ENCODE assay signal across 19 cellular contexts in the genomic region with DNA sequence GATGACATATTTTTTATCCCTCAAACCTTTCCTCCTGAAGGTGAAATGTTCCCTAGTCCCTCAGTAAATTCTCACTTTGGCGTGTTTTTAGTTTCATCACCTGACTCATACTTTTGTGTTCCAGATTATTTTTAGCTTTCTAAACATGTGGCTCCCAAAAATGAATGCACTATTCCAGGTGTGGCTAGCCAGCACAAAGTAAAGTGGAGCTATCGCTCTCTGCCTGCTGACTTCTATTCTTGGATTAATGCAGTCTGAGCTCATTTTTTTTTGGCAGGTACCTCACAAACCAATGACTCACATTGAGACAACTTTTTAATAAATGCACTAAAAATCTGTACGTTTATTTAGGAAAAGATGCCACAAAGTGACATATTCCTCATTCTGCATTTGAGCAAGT. TPM values are rescaled to one million over a fixed set of nuclear protein-coding genes. Genes with fewer than 3 reads are reported as not detected.
DNase-seq lines count a peak whose midpoint lies in the region; ATAC-seq, FAIRE-seq and TF ChIP-seq lines count a peak whose summit lies in the region.
"Had no signal": no experiment of that assay in that cellular context is flagged by ENCODE, and none has a peak within 500 bp of the region (broad histone marks: within the 10 kb centered on the region; RNA-seq: fewer than 3 reads in every experiment).

No MANE protein-coding gene starts in this region.

- H3K36me3 ChIP-seq in astrocyte (ENCODE audit: insufficient read depth, low read length) = no peaks in the 10 kb centered on the region

- H3K9ac ChIP-seq in astrocyte (ENCODE audit: low read length) = no peak overlapping the region

- intact Hi-C loops in left ventricle myocardium superior (cut with micrococcal nuclease) (no loop called here), Right ventricle myocardium inferior (cut with DNase I) (no loop called here)

- DNase-seq in left ventricle myocardium superior (no peak), Right ventricle myocardium inferior (ENCODE audit: missing footprints) (no peak), astrocyte (ENCODE audit: low read depth) (peak; percentile 65), fibroblast of the aortic adventitia (ENCODE audit: low read depth) (peak; percentile 52), NCI-H146 (lab: John Stamatoyannopoulos, UW) (no peak)
- no peak for DNase-seq in activated CD4-positive, alpha-beta T cell treated with anti-CD3 and anti-CD28 coated beads for 48 hours
- DNase-seq: COR-L47, DMS53, HCEC 1CT, NCI-H1436 treated with DMSO at 0.1 percent for 48 hours, NCI-H2081 treated with DMSO at 0.1 percent for 48 hours, NCI-H446, NCI-H774, SIG-M5 had no signal

- H2AFZ ChIP-seq in astrocyte (ENCODE audit: low read depth, low read length) = no peak overlapping the region

- H3K4me3 Mint-ChIP-seq in astrocyte (ENCODE audit: unreplicated experiment) = no peak overlapping the region
- no peak overlapping the region for H3K4me3 Mint-ChIP-seq in stimulated activated memory B cell treated with anti-CD40 and anti-IgM and Interleukin-4, amounts not matched to agents 10 μg/mL and 1 μg/mL and 100 μg/mL, for 72 hours
- H3K4me3 Mint-ChIP-seq: CD14-positive monocyte, IgD-negative memory B cell had no signal

- H3K79me2 ChIP-seq in astrocyte (ENCODE audit: insufficient read depth, low read length) = no peaks in the 10 kb centered on the region

- H3K4me3 ChIP-seq in astrocyte (ENCODE audit: insufficient read depth, low read depth, low read length) (no peak overlapping the region), fibroblast of the aortic adventitia (ENCODE audit: low read depth, low read length) (no peak overlapping the region)

- H3K4me1 Mint-ChIP-seq in astrocyte (ENCODE audit: low read depth, unreplicated experiment) = peaks cover 46% of the 10 kb centered on the region
- H3K4me1 Mint-ChIP-seq in stimulated activated memory B cell treated with anti-CD40 and anti-IgM and Interleukin-4, amounts not matched to agents 10 μg/mL and 1 μg/mL and 100 μg/mL, for 72 hours = peaks cover 35% of the 10 kb centered on the region
- H3K4me1 Mint-ChIP-seq: CD14-positive monocyte had no signal

- no peak overlapping the region for H3K27ac Mint-ChIP-seq in astrocyte (ENCODE audit: unreplicated experiment)
- no peak overlapping the region for H3K27ac Mint-ChIP-seq in stimulated activated memory B cell treated with anti-CD40 and anti-IgM and Interleukin-4, amounts not matched to agents 10 μg/mL and 1 μg/mL and 100 μg/mL, for 72 hours
- H3K27ac Mint-ChIP-seq: CD14-positive monocyte, IgD-negative memory B cell had no signal

- no peaks in the 10 kb centered on the region for H4K20me1 ChIP-seq in astrocyte (ENCODE audit: insufficient read depth, low read length)

- TF ChIP-seq CTCF in astrocyte (IDR thresholded peaks at IDR 0.05; ENCODE audit: insufficient read depth, low read depth, low read length) (no peak), fibroblast of the aortic adventitia (IDR thresholded peaks at IDR 0.05; ENCODE audit: insufficient read depth, low read length) (no peak)

- peaks cover 27% of the 10 kb centered on the region for H3K4me1 ChIP-seq in astrocyte (ENCODE audit: insufficient read depth, low read length)

- H3K9me3 Mint-ChIP-seq in astrocyte (ENCODE audit: unreplicated experiment) = peaks cover 3% of the 10 kb centered on the region
- peaks cover 9% of the 10 kb centered on the region for H3K9me3 Mint-ChIP-seq in stimulated activated memory B cell treated with anti-CD40 and anti-IgM and Interleukin-4, amounts not matched to agents 10 μg/mL and 1 μg/mL and 100 μg/mL, for 72 hours

- no peaks in the 10 kb centered on the region for H3K36me3 Mint-ChIP-seq in astrocyte (ENCODE audit: low read depth, unreplicated experiment)
- no peaks in the 10 kb centered on the region for H3K36me3 Mint-ChIP-seq in stimulated activated memory B cell treated with anti-CD40 and anti-IgM and Interleukin-4, amounts not matched to agents 10 μg/mL and 1 μg/mL and 100 μg/mL, for 72 hours
- H3K36me3 Mint-ChIP-seq: CD14-positive monocyte, IgD-negative memory B cell had no signal

- no peak for FAIRE-seq in astrocyte (lab: Jason Lieb, UNC)
- FAIRE-seq: GM18507 had no signal

- ATAC-seq in left ventricle myocardium superior (peak; percentile 76), Right ventricle myocardium inferior (no peak)
- ATAC-seq in stimulated activated memory B cell treated with anti-CD40 and anti-IgM and Interleukin-4, amounts not matched to agents 10 μg/mL and 1 μg/mL and 100 μg/mL, for 72 hours = no peak
- ATAC-seq: Panc1 had no signal

- no peaks in the 10 kb centered on the region for H3K27me3 ChIP-seq in astrocyte (ENCODE audit: insufficient read depth, low read length)

- H3K4me2 ChIP-seq in astrocyte (ENCODE audit: low read length) = peak overlapping the region; percentile 23

- H3K27ac ChIP-seq in astrocyte (ENCODE audit: low read depth, low read length) = no peak overlapping the region

- H3K9me3 ChIP-seq in astrocyte (ENCODE audit: insufficient read depth, low read depth, low read length) = no peaks in the 10 kb centered on the region

- H3K27me3 Mint-ChIP-seq in astrocyte (ENCODE audit: low read depth, unreplicated experiment) = peaks cover 3% of the 10 kb centered on the region
- peaks cover 55% of the 10 kb centered on the region for H3K27me3 Mint-ChIP-seq in stimulated activated memory B cell treated with anti-CD40 and anti-IgM and Interleukin-4, amounts not matched to agents 10 μg/mL and 1 μg/mL and 100 μg/mL, for 72 hours

RNA-seq across cellular contexts. Expression of a gene that starts 58.8 kb away (rescaled TPM):
- total RNA-seq in left ventricle myocardium superior = 8.4 TPM
- total RNA-seq in Right ventricle myocardium inferior = 6.2 TPM
- total RNA-seq in astrocyte = 35.6 and 35.9 TPM in 2 replicates
- total RNA-seq in fibroblast of the aortic adventitia (ENCODE audit: low replicate concordance) = 14.6 and 27.3 TPM in 2 replicates

Comparison
In these comparisons a context has a peak if more than half of its experiments do, and no peak if none do; other contexts are left out.
1. DNase-seq: peak in astrocyte (single experiment) and fibroblast of the aortic adventitia (single experiment); none in left ventricle myocardium superior (single experiment), Right ventricle myocardium inferior (single experiment), NCI-H146 (single experiment) and activated CD4-positive, alpha-beta T cell treated with anti-CD3 and anti-CD28 coated beads for 48 hours (single experiment).